Comparison of ENCODE assay signal across 17 cellular contexts in genomic region chr21:44992608-44993031, GRCh38. TPM values are rescaled to one million over a fixed set of nuclear protein-coding genes. Genes with fewer than 3 reads are reported as not detected.
DNase-seq lines count a peak whose midpoint lies in the region; ATAC-seq and TF ChIP-seq lines count a peak whose summit lies in the region.
"Had no signal": no experiment of that assay in that cellular context is flagged by ENCODE, and none has a peak within 500 bp of the region (broad histone marks: within the 10 kb centered on the region; RNA-seq: fewer than 3 reads in every experiment).

No MANE protein-coding gene starts in this region.

- H2AK5ac ChIP-seq in IMR-90 (ENCODE audit: low read depth, low read length), result peak overlapping the region; percentile 89

- H2BK15ac ChIP-seq in IMR-90 (ENCODE audit: low read depth, low read length), result peak overlapping the region; percentile 65; the same call in 2 of the 3 replicates

- in situ Hi-C loops in IMR-90 (cut with MboI; ENCODE audit: low sequenced_read_pairs), result no loop called here
- in situ Hi-C loops in transverse colon (cut with MboI; ENCODE audit: low pct_ligation_motif_present in 1 of 4, low pct_unique_long_range_greater_than_20kb in 1 of 4, low sequenced_read_pairs in 3 of 4), result no loop called here

- H3K4me1 ChIP-seq in IMR-90 (ENCODE audit: control insufficient read depth, insufficient read depth, low read length) (peaks cover 25% of the 10 kb centered on the region), gastroesophageal sphincter (peaks cover 7 to 98% (median 57%) of the 10 kb centered on the region in 3 donors), transverse colon (peaks cover 8 to 38% (median 24%) of the 10 kb centered on the region in 4 donors)

- H2BK120ac ChIP-seq in IMR-90 (ENCODE audit: low read depth, low read length), result peak overlapping the region; percentile 35; the same call in 1 of the 2 replicates

- peaks cover 3% of the 10 kb centered on the region; the same call in 1 of the 2 replicates for H4K20me1 ChIP-seq in IMR-90 (ENCODE audit: insufficient read depth, low read length)

- peak overlapping the region; percentile 43 for H3K27ac Mint-ChIP-seq in neural crest cell (ENCODE audit: unreplicated experiment)
- H3K27ac Mint-ChIP-seq in stimulated activated memory B cell treated with anti-CD40 and anti-IgM and Interleukin-4, amounts not matched to agents 10 μg/mL and 1 μg/mL and 100 μg/mL, for 72 hours, result no peak overlapping the region
- H3K27ac Mint-ChIP-seq: CD8-positive, alpha-beta T cell; GM23338 had no signal

- no peak overlapping the region for H3K56ac ChIP-seq in IMR-90 (ENCODE audit: extremely low read depth, insufficient read depth, low read length)

- TF ChIP-seq CTCF in IMR-90 (conservative IDR thresholded peaks at IDR 0.05; ENCODE audit: low read depth, low read length) (no peak), gastroesophageal sphincter (IDR thresholded peaks at IDR 0.05) (no peak), neural crest cell (conservative IDR thresholded peaks at IDR 0.05) (no peak), transverse colon (IDR thresholded peaks at IDR 0.05) (no peak)

- TF ChIP-seq POLR2A in IMR-90 (IDR thresholded peaks at IDR 0.05; ENCODE audit: low read depth, low read length) (no peak), gastroesophageal sphincter (IDR thresholded peaks at IDR 0.05) (no peak), transverse colon (IDR thresholded peaks at IDR 0.05) (no peak)

- dilution Hi-C loops in IMR-90 (cut with HindIII; ENCODE audit: low sequenced_read_pairs, unreplicated experiment), result no loop called here

- POLR2A ChIA-PET in IMR-90 (lab: Charles Lee; ENCODE audit: unreplicated experiment), result no interaction called here

- H3K27me3 Mint-ChIP-seq in neural crest cell (ENCODE audit: low read depth), result peaks cover 2% of the 10 kb centered on the region
- H3K27me3 Mint-ChIP-seq in stimulated activated memory B cell treated with anti-CD40 and anti-IgM and Interleukin-4, amounts not matched to agents 10 μg/mL and 1 μg/mL and 100 μg/mL, for 72 hours, result peaks cover 72% of the 10 kb centered on the region

- no peaks in the 10 kb centered on the region for H3K9me3 Mint-ChIP-seq in neural crest cell
- H3K9me3 Mint-ChIP-seq in stimulated activated memory B cell treated with anti-CD40 and anti-IgM and Interleukin-4, amounts not matched to agents 10 μg/mL and 1 μg/mL and 100 μg/mL, for 72 hours, result no peaks in the 10 kb centered on the region
- H3K9me3 Mint-ChIP-seq: CD8-positive, alpha-beta T cell; GM23338 had no signal

- H3K36me3 ChIP-seq in IMR-90 (ENCODE audit: control insufficient read depth, insufficient read depth, low read length) (no peaks in the 10 kb centered on the region), gastroesophageal sphincter (no peaks in the 10 kb centered on the region), transverse colon (no peaks in the 10 kb centered on the region), H7 (replicated peaks; ENCODE audit: control insufficient read depth, insufficient read depth, low read length) (no peaks in the 10 kb centered on the region)

- no peak for ATAC-seq in IMR-90 (ENCODE audit: low read depth)
- ATAC-seq in gastroesophageal sphincter, result no peak
- ATAC-seq in stimulated activated memory B cell treated with anti-CD40 and anti-IgM and Interleukin-4, amounts not matched to agents 10 μg/mL and 1 μg/mL and 100 μg/mL, for 72 hours, result no peak
- ATAC-seq: CD8-positive, alpha-beta T cell; GM23338 had no signal

- CTCF ChIA-PET in IMR-90 (lab: Yijun Ruan, JAX), result no interaction called here

- H3K79me1 ChIP-seq in IMR-90 (ENCODE audit: low read depth in 1 of 2, low read length in 2 of 2), result no peaks in the 10 kb centered on the region

- no peak overlapping the region for H3K23ac ChIP-seq in IMR-90 (ENCODE audit: low read depth, low read length)

- 90% methylated on average over 2 of the region's 13 CpGs; no CpG with 5 or more reads in 1 of the 2 experiments for WGBS in IMR-90 (ENCODE audit: extremely low coverage in 2 of 2, insufficient read length in 1 of 2), 2 experiments
- WGBS in gastroesophageal sphincter (ENCODE audit: low coverage in 1 of 2), 2 donors, result no CpG with 5 or more reads among the region's 13 CpGs
- WGBS in transverse colon (ENCODE audit: low coverage in 1 of 2), 2 donors, result 84% methylated on average over 7 of the region's 13 CpGs; no CpG with 5 or more reads in 1 of the 2 donors

- no peak overlapping the region for H2BK5ac ChIP-seq in IMR-90 (ENCODE audit: low read depth, low read length, poor library complexity, severe bottlenecking)

- no peak overlapping the region for H3K4me3 ChIP-seq in IMR-90 (ENCODE audit: insufficient read depth, low read depth, low read length)
- no peak overlapping the region for H3K4me3 ChIP-seq in gastroesophageal sphincter
- H3K4me3 ChIP-seq in transverse colon, result no peak overlapping the region
- H3K4me3 ChIP-seq in H7 (ENCODE audit: insufficient read depth, low read depth, low read length), result no peak overlapping the region
- H3K4me3 ChIP-seq: GM23338 had no signal

- H3K4me2 ChIP-seq in IMR-90 (ENCODE audit: low read depth, low read length), result no peak overlapping the region
- H3K4me2 ChIP-seq: GM23338 had no signal

- H3K4me3 Mint-ChIP-seq in neural crest cell, result no peak overlapping the region
- no peak overlapping the region for H3K4me3 Mint-ChIP-seq in stimulated activated memory B cell treated with anti-CD40 and anti-IgM and Interleukin-4, amounts not matched to agents 10 μg/mL and 1 μg/mL and 100 μg/mL, for 72 hours
- H3K4me3 Mint-ChIP-seq: CD8-positive, alpha-beta T cell; GM23338 had no signal

- H3K4ac ChIP-seq in IMR-90 (ENCODE audit: low read depth, low read length), result peak overlapping the region; percentile 53

- no peaks in the 10 kb centered on the region for H3K9me1 ChIP-seq in IMR-90 (ENCODE audit: insufficient read depth, low read length)

- H3K9ac ChIP-seq in IMR-90 (ENCODE audit: low read depth, low read length), result no peak overlapping the region

- peak overlapping the region; percentile 86; the same call in 1 of the 2 replicates for H4K91ac ChIP-seq in IMR-90 (ENCODE audit: insufficient read depth, low read depth, low read length)

- peak overlapping the region; percentile 64; the same call in 1 of the 2 replicates for H3K18ac ChIP-seq in IMR-90 (ENCODE audit: low read depth, low read length)

- H3K27ac ChIP-seq in IMR-90 (ENCODE audit: insufficient read depth, low read length), result no peak overlapping the region
- peak overlapping the region; percentile 82 to 94 (median 92) for H3K27ac ChIP-seq in gastroesophageal sphincter
- peak overlapping the region in 3 of 4 donors; percentile 60 to 79 (median 67) for H3K27ac ChIP-seq in transverse colon

- no TSS peak for BruUV-seq in IMR-90 (replicated peaks; lab: Mats Ljungman, UMichigan)

- peak overlapping the region; percentile 44 for H2AFZ ChIP-seq in IMR-90 (replicated peaks; ENCODE audit: low read length, poor library complexity)
- H2AFZ ChIP-seq: GM23338 had no signal

- TF ChIP-seq EP300 in gastroesophageal sphincter (IDR thresholded peaks at IDR 0.05) (no peak), transverse colon (IDR thresholded peaks at IDR 0.05; ENCODE audit: low read depth) (no peak)

- H3K27me3 ChIP-seq in IMR-90 (ENCODE audit: control insufficient read depth, insufficient read depth, low read length) (peaks cover 39% of the 10 kb centered on the region), gastroesophageal sphincter (no peaks in the 10 kb centered on the region), transverse colon (no peaks in the 10 kb centered on the region), H7 (ENCODE audit: control insufficient read depth, insufficient read depth, low read length) (no peaks in the 10 kb centered on the region; the same call in 1 of the 2 replicates)

- H4K5ac ChIP-seq in IMR-90 (ENCODE audit: low read depth, low read length), result peak overlapping the region; percentile 23; the same call in 1 of the 2 replicates

- H2AK9ac ChIP-seq in IMR-90 (replicated peaks; ENCODE audit: low read depth, low read length, poor library complexity), result peak overlapping the region; percentile 16

- peak overlapping the region; percentile 23 to 65; a peak in 2 of 4 replicates for H4K8ac ChIP-seq in IMR-90 (ENCODE audit: low read depth in 2 of 2, low read length in 2 of 2)

- H3K14ac ChIP-seq in IMR-90 (replicated peaks; ENCODE audit: low read depth, low read length), result no peak overlapping the region

- intact Hi-C loops in IMR-90 (cut with micrococcal nuclease) (no loop called here), transverse colon (cut with DNase I; ENCODE audit: low total_unique reads) (no loop called here)

- H2BK20ac ChIP-seq in IMR-90 (ENCODE audit: low read depth, low read length), result 0 out of 2 replicates have a peak overlapping the region, but pooled peaks have one; percentile 12

- H3K9me3 ChIP-seq in IMR-90 (ENCODE audit: control insufficient read depth, insufficient read depth, low read length), result no peaks in the 10 kb centered on the region
- no peaks in the 10 kb centered on the region for H3K9me3 ChIP-seq in gastroesophageal sphincter
- no peaks in the 10 kb centered on the region for H3K9me3 ChIP-seq in transverse colon

- no peak for TF ChIP-seq RAD21 in IMR-90 (IDR thresholded peaks at IDR 0.05; ENCODE audit: low read length)

- H3K36me3 Mint-ChIP-seq in neural crest cell (ENCODE audit: low read depth), result no peaks in the 10 kb centered on the region
- no peaks in the 10 kb centered on the region for H3K36me3 Mint-ChIP-seq in stimulated activated memory B cell treated with anti-CD40 and anti-IgM and Interleukin-4, amounts not matched to agents 10 μg/mL and 1 μg/mL and 100 μg/mL, for 72 hours
- H3K36me3 Mint-ChIP-seq: CD8-positive, alpha-beta T cell had no signal

- peaks cover 18% of the 10 kb centered on the region for H3K4me1 Mint-ChIP-seq in neural crest cell
- H3K4me1 Mint-ChIP-seq in stimulated activated memory B cell treated with anti-CD40 and anti-IgM and Interleukin-4, amounts not matched to agents 10 μg/mL and 1 μg/mL and 100 μg/mL, for 72 hours, result peaks cover 7% of the 10 kb centered on the region
- H3K4me1 Mint-ChIP-seq: GM23338 had no signal

- DNase-seq in IMR-90 (no peak), neural crest cell (ENCODE audit: low read depth, low spot score) (no peak), transverse colon (no peak), H7 (no peak), HPDE6-E6E7 (ENCODE audit: extremely low spot score) (no peak)
- DNase-seq: ACHN; CD8-positive, alpha-beta T cell; DND-41; GDM1; Karpas-422; NCI-H1105 treated with DMSO at 0.1 percent for 48 hours; NCI-H1930; NCI-H2171; NCI-H510A treated with DMSO at 0.1 percent for 48 hours had no signal

RNA-seq across cellular contexts. Expression of gene SLX9, which starts 52.8 kb away (rescaled TPM):
- 10.4 and 17.5 TPM in 2 replicates for total RNA-seq in IMR-90 (2012; rRNA removed)
- 21.7 and 27.4 TPM in 2 replicates for polyA plus RNA-seq in IMR-90 (2012; rRNA removed)
- polyA plus RNA-seq in IMR-90 (2012; cell fraction: cytosol; rRNA removed), result 29.5 and 45.6 TPM in 2 replicates
- 26.6 and 28.5 TPM in 2 replicates for polyA plus RNA-seq in IMR-90 (2012; cell fraction: nucleus; rRNA removed; ENCODE audit: low replicate concordance)
- 10 to 100 TPM; 15.7 to 53.9 (median 36.4) TPM for total RNA-seq in gastroesophageal sphincter
- 40.5 and 42.3 TPM in 2 replicates for total RNA-seq in neural crest cell
- total RNA-seq in transverse colon, result 10 to 100 TPM in 3 of 4 donors, 1 to 10 TPM in 1; 8.1 to 46.0 (median 16.6) TPM
- 30.3 and 35.0 TPM in 2 replicates for total RNA-seq in H7 (2014; rRNA removed; shearing (Covaris generic))
